ENCODE assay signal across 1 cellular context in genomic region chr13:32735859-32736258, GRCh38.
TF ChIP-seq lines count a peak whose summit lies in the region.

No MANE protein-coding gene starts in this region.

TF ChIP-seq in SK-N-SH treated with all-trans-retinoic acid at 6 μM for 48 hours, 23 proteins besides CTCF, POLR2A, EP300 and RAD21 (continued from another document):
- no peak for TF ChIP-seq PATZ1 (CRISPR knock-in tag; IDR thresholded peaks at IDR 0.05; ENCODE audit: borderline replicate concordance)
- TF ChIP-seq ZFP3 (CRISPR knock-in tag; IDR thresholded peaks at IDR 0.05) = no peak
- no peak for TF ChIP-seq PPARA (CRISPR knock-in tag; IDR thresholded peaks at IDR 0.05; ENCODE audit: borderline replicate concordance)
- no peak for TF ChIP-seq ZC3H10 (CRISPR knock-in tag; IDR thresholded peaks at IDR 0.05)
